Comparison of ENCODE assay signal across 12 cellular contexts in genomic region chr7:106420741-106421140, GRCh38.
DNase-seq lines count a peak whose midpoint lies in the region; ATAC-seq and TF ChIP-seq lines count a peak whose summit lies in the region.
"Had no signal": no experiment of that assay in that cellular context is flagged by ENCODE, and none has a peak within 500 bp of the region (broad histone marks: within the 10 kb centered on the region; RNA-seq: fewer than 3 reads in every experiment).

No MANE protein-coding gene starts in this region.

- H3K4me3 ChIP-seq in SK-N-SH (ENCODE audit: low read depth in 2 of 2, low read length in 1 of 2), result no peak overlapping the region
- H3K4me3 ChIP-seq in Peyer's patch, result no peak overlapping the region
- no peak overlapping the region for H3K4me3 ChIP-seq in right atrium auricular region

- DNase-seq in SK-N-SH (no peak), Peyer's patch (no peak), right atrium auricular region (ENCODE audit: low spot score) (no peak), NCI-H146 (lab: John Stamatoyannopoulos, UW) (no peak)
- DNase-seq in stimulated activated effector memory CD8-positive, alpha-beta T cell treated with anti-CD3 and anti-CD28 coated beads, Interleukin-12 subunit alpha, Interleukin-12 subunit beta, amount 100 ng/mL, for 72 hours (ENCODE audit: low spot score in 2 of 2), result no peak
- DNase-seq in activated CD4-positive, alpha-beta T cell treated with anti-CD3 and anti-CD28 coated beads for 4 hours, result no peak
- DNase-seq: erythroblast, nephron progenitor cell, T-helper 9 cell had no signal

- H3K79me2 ChIP-seq in SK-N-SH (ENCODE audit: insufficient read depth), result no peaks in the 10 kb centered on the region

- peaks cover 7% of the 10 kb centered on the region for H3K9me3 ChIP-seq in SK-N-SH
- no peaks in the 10 kb centered on the region for H3K9me3 ChIP-seq in Peyer's patch
- H3K9me3 ChIP-seq in right atrium auricular region, result peaks cover 0 to 13% of the 10 kb centered on the region in 2 donors

- H3K9me2 ChIP-seq in SK-N-SH, result no peaks in the 10 kb centered on the region

- H3K36me3 ChIP-seq in SK-N-SH (replicated peaks in 1 of 2; ENCODE audit: control insufficient read depth in 1 of 2, insufficient read depth in 2 of 2, low read length in 1 of 2), result no peaks in the 10 kb centered on the region
- H3K36me3 ChIP-seq in Peyer's patch, result no peaks in the 10 kb centered on the region
- H3K36me3 ChIP-seq in right atrium auricular region, result no peaks in the 10 kb centered on the region

- peak overlapping the region; percentile 16; the same call in 1 of the 2 replicates for H3K9ac ChIP-seq in SK-N-SH

- WGBS in SK-N-SH (ENCODE audit: low lambda C conversion rate), result 70% methylated on average over 5 of the region's 5 CpGs

- H3K4me2 ChIP-seq in SK-N-SH, result peak overlapping the region; percentile 11; the same call in 1 of the 2 replicates

- no peak for TF ChIP-seq RAD21 in SK-N-SH (IDR thresholded peaks at IDR 0.05; ENCODE audit: low read length)

- H3K27ac ChIP-seq in SK-N-SH (ENCODE audit: low read depth in 2 of 2, low read length in 1 of 2), result peak overlapping the region; percentile 69 to 78; a peak in 3 of 4 replicates
- peak overlapping the region; percentile 40 to 80 (median 69) for H3K27ac ChIP-seq in Peyer's patch
- H3K27ac ChIP-seq in right atrium auricular region, result peak overlapping the region; percentile 72 to 82

- peak overlapping the region; percentile 56 for H2AFZ ChIP-seq in SK-N-SH (ENCODE audit: low read depth)

- peaks cover 16 to 34% of the 10 kb centered on the region in 2 experiments for H3K4me1 ChIP-seq in SK-N-SH (ENCODE audit: control insufficient read depth in 1 of 2, insufficient read depth in 2 of 2, low read depth in 1 of 2, low read length in 1 of 2)
- peaks cover 0 to 21% (median 6%) of the 10 kb centered on the region in 4 donors for H3K4me1 ChIP-seq in Peyer's patch
- H3K4me1 ChIP-seq in right atrium auricular region, result peaks cover 0 to 61% of the 10 kb centered on the region in 2 donors

- CTCF ChIA-PET in SK-N-SH (lab: Yijun Ruan, JAX), result no interaction called here

- no peaks in the 10 kb centered on the region for H3K27me3 ChIP-seq in SK-N-SH (ENCODE audit: insufficient read depth)
- H3K27me3 ChIP-seq in Peyer's patch, result no peaks in the 10 kb centered on the region
- H3K27me3 ChIP-seq in right atrium auricular region, result no peaks in the 10 kb centered on the region

- POLR2A ChIA-PET in SK-N-SH (lab: Yijun Ruan, JAX), result no interaction called here

- H3K27ac Mint-ChIP-seq in stimulated activated effector memory CD8-positive, alpha-beta T cell treated with anti-CD3 and anti-CD28 coated beads, Interleukin-12 subunit alpha, Interleukin-12 subunit beta, amount 100 ng/mL, for 72 hours, result peak overlapping the region; percentile 88
- H3K27ac Mint-ChIP-seq: nephron progenitor cell; stimulated activated memory B cell treated with anti-CD40 and anti-IgM and Interleukin-4, amounts not matched to agents 10 μg/mL and 1 μg/mL and 100 μg/mL, for 72 hours had no signal

- no peak for ATAC-seq in SK-N-SH treated with all-trans-retinoic acid at 6 μM for 48 hours
- no peak for ATAC-seq in stimulated activated effector memory CD8-positive, alpha-beta T cell treated with anti-CD3 and anti-CD28 coated beads, Interleukin-12 subunit alpha, Interleukin-12 subunit beta, amount 100 ng/mL, for 72 hours
- no peak for ATAC-seq in HG02840 (IDR thresholded peaks at IDR 0.05; ENCODE audit: low FRiP score, unreplicated experiment)
- ATAC-seq: stimulated activated memory B cell treated with anti-CD40 and anti-IgM and Interleukin-4, amounts not matched to agents 10 μg/mL and 1 μg/mL and 100 μg/mL, for 72 hours had no signal

- H3K9me3 Mint-ChIP-seq in stimulated activated effector memory CD8-positive, alpha-beta T cell treated with anti-CD3 and anti-CD28 coated beads, Interleukin-12 subunit alpha, Interleukin-12 subunit beta, amount 100 ng/mL, for 72 hours, result peaks cover 7% of the 10 kb centered on the region

- no peak overlapping the region for H3K4me3 Mint-ChIP-seq in stimulated activated effector memory CD8-positive, alpha-beta T cell treated with anti-CD3 and anti-CD28 coated beads, Interleukin-12 subunit alpha, Interleukin-12 subunit beta, amount 100 ng/mL, for 72 hours
- H3K4me3 Mint-ChIP-seq: nephron progenitor cell; stimulated activated memory B cell treated with anti-CD40 and anti-IgM and Interleukin-4, amounts not matched to agents 10 μg/mL and 1 μg/mL and 100 μg/mL, for 72 hours had no signal

- no peaks in the 10 kb centered on the region for H4K20me1 ChIP-seq in SK-N-SH (ENCODE audit: insufficient read depth)

- no peak for TF ChIP-seq CTCF in SK-N-SH (IDR thresholded peaks at IDR 0.05)
- TF ChIP-seq CTCF in Peyer's patch (IDR thresholded peaks at IDR 0.05), result no peak
- no peak for TF ChIP-seq CTCF in right atrium auricular region (IDR thresholded peaks at IDR 0.05)

- TF ChIP-seq EP300 in SK-N-SH (IDR thresholded peaks at IDR 0.05; ENCODE audit: borderline replicate concordance in 1 of 2, low read depth in 1 of 2, low read length in 1 of 2), result no peak

- peaks cover 27% of the 10 kb centered on the region for H3F3A ChIP-seq in SK-N-SH (replicated peaks; ENCODE audit: insufficient read depth)

- peaks cover 83% of the 10 kb centered on the region for H3K4me1 Mint-ChIP-seq in stimulated activated effector memory CD8-positive, alpha-beta T cell treated with anti-CD3 and anti-CD28 coated beads, Interleukin-12 subunit alpha, Interleukin-12 subunit beta, amount 100 ng/mL, for 72 hours

- H3K36me3 Mint-ChIP-seq in stimulated activated effector memory CD8-positive, alpha-beta T cell treated with anti-CD3 and anti-CD28 coated beads, Interleukin-12 subunit alpha, Interleukin-12 subunit beta, amount 100 ng/mL, for 72 hours, result no peaks in the 10 kb centered on the region

- no peak for TF ChIP-seq POLR2A in Peyer's patch (IDR thresholded peaks at IDR 0.05)

TF ChIP-seq in SK-N-SH, 30 proteins besides CTCF, POLR2A, EP300 and RAD21 (continues in another document):
- no peak for TF ChIP-seq FOSL2 (IDR thresholded peaks at IDR 0.05; ENCODE audit: borderline replicate concordance, low read depth)
- TF ChIP-seq TEAD4 (IDR thresholded peaks at IDR 0.05; ENCODE audit: borderline replicate concordance, insufficient read depth), result no peak
- no peak for TF ChIP-seq FOXM1 (IDR thresholded peaks at IDR 0.05; ENCODE audit: low read depth)
- no peak for TF ChIP-seq MXI1 (IDR thresholded peaks at IDR 0.05; ENCODE audit: low read depth, low read length)
- TF ChIP-seq, protein P1, sequence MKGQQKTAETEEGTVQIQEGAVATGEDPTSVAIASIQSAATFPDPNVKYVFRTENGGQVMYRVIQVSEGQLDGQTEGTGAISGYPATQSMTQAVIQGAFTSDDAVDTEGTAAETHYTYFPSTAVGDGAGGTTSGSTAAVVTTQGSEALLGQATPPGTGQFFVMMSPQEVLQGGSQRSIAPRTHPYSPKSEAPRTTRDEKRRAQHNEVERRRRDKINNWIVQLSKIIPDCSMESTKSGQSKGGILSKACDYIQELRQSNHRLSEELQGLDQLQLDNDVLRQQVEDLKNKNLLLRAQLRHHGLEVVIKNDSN (IDR thresholded peaks at IDR 0.05; ENCODE audit: borderline replicate concordance, low read depth), result no peak
- TF ChIP-seq, protein P2, sequence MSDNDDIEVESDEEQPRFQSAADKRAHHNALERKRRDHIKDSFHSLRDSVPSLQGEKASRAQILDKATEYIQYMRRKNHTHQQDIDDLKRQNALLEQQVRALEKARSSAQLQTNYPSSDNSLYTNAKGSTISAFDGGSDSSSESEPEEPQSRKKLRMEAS (IDR thresholded peaks at IDR 0.05; ENCODE audit: low read depth), result no peak
- no peak for TF ChIP-seq MEF2A (IDR thresholded peaks at IDR 0.05; ENCODE audit: borderline replicate concordance, low read depth)
- no peak for TF ChIP-seq EZH2phosphoT487 (IDR thresholded peaks at IDR 0.05; ENCODE audit: borderline replicate concordance, low read depth)
- TF ChIP-seq ELF1 (IDR thresholded peaks at IDR 0.05), result no peak

TF ChIP-seq in SK-N-SH treated with all-trans-retinoic acid at 6 μM for 48 hours, 23 proteins besides CTCF, POLR2A, EP300 and RAD21 (continues in another document):
- TF ChIP-seq PATZ1 (CRISPR knock-in tag; IDR thresholded peaks at IDR 0.05; ENCODE audit: borderline replicate concordance) (no peak), SNAI2 (CRISPR knock-in tag; IDR thresholded peaks at IDR 0.05) (no peak), OSR1 (CRISPR knock-in tag; IDR thresholded peaks at IDR 0.05) (no peak), RARB (CRISPR knock-in tag; IDR thresholded peaks at IDR 0.05) (no peak), ARNTL (CRISPR knock-in tag; IDR thresholded peaks at IDR 0.05; ENCODE audit: borderline replicate concordance, low read depth) (no peak), CSDC2 (CRISPR knock-in tag; IDR thresholded peaks at IDR 0.05) (no peak), ESRRG (CRISPR knock-in tag; IDR thresholded peaks at IDR 0.05) (no peak), ZC3H10 (CRISPR knock-in tag; IDR thresholded peaks at IDR 0.05) (no peak)
- TF ChIP-seq, protein P3, sequence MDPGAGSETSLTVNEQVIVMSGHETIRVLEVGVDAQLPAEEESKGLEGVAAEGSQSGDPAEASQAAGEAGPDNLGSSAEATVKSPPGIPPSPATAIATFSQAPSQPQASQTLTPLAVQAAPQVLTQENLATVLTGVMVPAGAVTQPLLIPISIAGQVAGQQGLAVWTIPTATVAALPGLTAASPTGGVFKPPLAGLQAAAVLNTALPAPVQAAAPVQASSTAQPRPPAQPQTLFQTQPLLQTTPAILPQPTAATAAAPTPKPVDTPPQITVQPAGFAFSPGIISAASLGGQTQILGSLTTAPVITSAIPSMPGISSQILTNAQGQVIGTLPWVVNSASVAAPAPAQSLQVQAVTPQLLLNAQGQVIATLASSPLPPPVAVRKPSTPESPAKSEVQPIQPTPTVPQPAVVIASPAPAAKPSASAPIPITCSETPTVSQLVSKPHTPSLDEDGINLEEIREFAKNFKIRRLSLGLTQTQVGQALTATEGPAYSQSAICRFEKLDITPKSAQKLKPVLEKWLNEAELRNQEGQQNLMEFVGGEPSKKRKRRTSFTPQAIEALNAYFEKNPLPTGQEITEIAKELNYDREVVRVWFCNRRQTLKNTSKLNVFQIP (CRISPR knock-in tag; IDR thresholded peaks at IDR 0.05; ENCODE audit: borderline replicate concordance, low read depth), result no peak
